8 cellular contexts compared by ENCODE assay signal in genomic region chr2:36355157-36355889, GRCh38. TPM values are rescaled to one million over a fixed set of nuclear protein-coding genes. Genes with fewer than 3 reads are reported as not detected.
DNase-seq lines count a peak whose midpoint lies in the region; ATAC-seq and TF ChIP-seq lines count a peak whose summit lies in the region.

CRIM1 (plus strand) TSS chr2:36355778; CDS start chr2:36356293, 515 bp downstream.

- no peaks in the 10 kb centered on the region for H3K36me3 Mint-ChIP-seq in activated naive CD4-positive, alpha-beta T cell treated with anti-CD3 and anti-CD28 coated beads for 36 hours (ENCODE audit: low read depth)
- no peaks in the 10 kb centered on the region for H3K36me3 Mint-ChIP-seq in nephron progenitor cell (ENCODE audit: low read depth)

- H3K4me1 ChIP-seq in Panc1 (ENCODE audit: control insufficient read depth, insufficient read depth, low read length) (peaks cover 39% of the 10 kb centered on the region), foreskin keratinocyte (peaks cover 18% of the 10 kb centered on the region)

- H3K9me3 ChIP-seq in AG04450 (ENCODE audit: control insufficient read depth, insufficient read depth, low read length) = no peaks in the 10 kb centered on the region; the same call in 1 of the 2 replicates
- H3K9me3 ChIP-seq in Panc1 (ENCODE audit: control insufficient read depth, insufficient read depth, low read depth, low read length) = no peaks in the 10 kb centered on the region

- in situ Hi-C loops in Panc1 (cut with HindIII; ENCODE audit: low pct_unique_long_range_greater_than_20kb, low sequenced_read_pairs) = no loop called here

- ATAC-seq in GM18907 (IDR thresholded peaks at IDR 0.05; ENCODE audit: unreplicated experiment) (peak; percentile 43), HG03097 (IDR thresholded peaks at IDR 0.05; ENCODE audit: low FRiP score, unreplicated experiment) (peak; percentile 44), Panc1 (peak; percentile 80), foreskin keratinocyte (peak; percentile 56)

- H3K4me3 Mint-ChIP-seq in activated naive CD4-positive, alpha-beta T cell treated with anti-CD3 and anti-CD28 coated beads for 36 hours = peak within 1 kb of the TSS; percentile 73
- peak within 1 kb of the TSS; percentile 99 for H3K4me3 Mint-ChIP-seq in nephron progenitor cell

- H3K27ac Mint-ChIP-seq in activated naive CD4-positive, alpha-beta T cell treated with anti-CD3 and anti-CD28 coated beads for 36 hours = no peak within 1 kb of the TSS
- H3K27ac Mint-ChIP-seq in nephron progenitor cell = peak within 1 kb of the TSS; percentile 49

- intact Hi-C loops in Panc1 (cut with micrococcal nuclease; ENCODE audit: unreplicated experiment) = loop anchor here (5.0 to 10.0 kb wide), 3 partner anchors 52 to 481 kb away; no protein-coding TSS in a partner anchor
- intact Hi-C loops in activated naive CD4-positive, alpha-beta T cell treated with anti-CD3 and anti-CD28 coated beads for 36 hours (cut with micrococcal nuclease) = loop anchor here (2.0 to 5.0 kb wide), 3 partner anchors 478 to 967 kb away; partner anchors contain the start of genes PRKD3 and STRN

- TF ChIP-seq CTCF in AG04450 (IDR thresholded peaks at IDR 0.05; ENCODE audit: low read depth, low read length) (no peak), Panc1 (IDR thresholded peaks at IDR 0.05) (no peak), foreskin keratinocyte (conservative IDR thresholded peaks at IDR 0.05) (peak; percentile 1), nephron progenitor cell (IDR thresholded peaks at IDR 0.05) (no peak)

- CTCF ChIA-PET in AG04450 (lab: Charles Lee) = interaction anchor here (0.6 to 2.6 kb wide), 5 partner anchors 15 to 309 kb away, joined by 3 to 10 read pairs (median 4); no protein-coding TSS in a partner anchor
- CTCF ChIA-PET in Panc1 (lab: Charles Lee) = interaction anchor here (0.6 to 0.7 kb wide), 6 partner anchors 13 to 816 kb away, joined by 3 to 11 read pairs (median 7); no protein-coding TSS in a partner anchor
- CTCF ChIA-PET in activated naive CD4-positive, alpha-beta T cell treated with anti-CD3 and anti-CD28 coated beads for 36 hours (lab: Charles Lee) = no interaction called here

- BruUV-seq in Panc1 (replicated peaks; lab: Mats Ljungman, UMichigan) = no TSS peak

- H3K27ac ChIP-seq in AG04450 (ENCODE audit: low read depth, low read length) = peak within 1 kb of the TSS; percentile 77
- peak within 1 kb of the TSS; percentile 98 for H3K27ac ChIP-seq in Panc1 (ENCODE audit: low read length)
- H3K27ac ChIP-seq in foreskin keratinocyte = peak within 1 kb of the TSS; percentile 80
- peak within 1 kb of the TSS; percentile 78 for H3K27ac ChIP-seq in temporal lobe (ENCODE audit: low read depth, low read length)

- peak; percentile 78 for DNase-seq in AG04450 (ENCODE audit: low read depth, low spot score)
- DNase-seq in Panc1 (ENCODE audit: low read depth, low spot score) = no peak
- peak; percentile 52 for DNase-seq in activated naive CD4-positive, alpha-beta T cell treated with anti-CD3 and anti-CD28 coated beads for 36 hours
- peak in 1 of 2 donors; percentile 75 for DNase-seq in foreskin keratinocyte
- DNase-seq in nephron progenitor cell = peak; percentile 87

- no peaks in the 10 kb centered on the region; the same call in 1 of the 2 replicates for H3K36me3 ChIP-seq in Panc1 (ENCODE audit: control insufficient read depth, insufficient read depth, low read length)

- H3K4me1 Mint-ChIP-seq in activated naive CD4-positive, alpha-beta T cell treated with anti-CD3 and anti-CD28 coated beads for 36 hours (ENCODE audit: low read depth) = peaks cover 25% of the 10 kb centered on the region
- peaks cover 48% of the 10 kb centered on the region for H3K4me1 Mint-ChIP-seq in nephron progenitor cell

- H3K9me3 Mint-ChIP-seq in activated naive CD4-positive, alpha-beta T cell treated with anti-CD3 and anti-CD28 coated beads for 36 hours = no peaks in the 10 kb centered on the region
- no peaks in the 10 kb centered on the region for H3K9me3 Mint-ChIP-seq in nephron progenitor cell

- POLR2A ChIA-PET in AG04450 (lab: Yijun Ruan, JAX) = interaction anchor here (0.6 to 3.1 kb wide), 18 partner anchors 13 to 570 kb away, joined by 3 to 13 read pairs (median 4); no protein-coding TSS in a partner anchor
- POLR2A ChIA-PET in Panc1 (lab: Charles Lee) = interaction anchor here (0.6 kb wide), 4 partner anchors 131 to 1200 kb away, joined by 3 to 12 read pairs (median 7); no protein-coding TSS in a partner anchor

- H3K27me3 ChIP-seq in AG04450 (ENCODE audit: control insufficient read depth, insufficient read depth, low read length) (no peaks in the 10 kb centered on the region), Panc1 (ENCODE audit: control insufficient read depth, insufficient read depth, low read length) (no peaks in the 10 kb centered on the region), foreskin keratinocyte (no peaks in the 10 kb centered on the region)

- peak within 1 kb of the TSS; percentile 94 for H3K4me3 ChIP-seq in AG04450 (ENCODE audit: low read depth, low read length)
- H3K4me3 ChIP-seq in Panc1 (ENCODE audit: low read depth in 2 of 2, low read length in 2 of 2) = peak within 1 kb of the TSS; percentile 96 to 99

- peaks cover 34% of the 10 kb centered on the region for H3K27me3 Mint-ChIP-seq in activated naive CD4-positive, alpha-beta T cell treated with anti-CD3 and anti-CD28 coated beads for 36 hours (ENCODE audit: low read depth)
- peaks cover 10% of the 10 kb centered on the region for H3K27me3 Mint-ChIP-seq in nephron progenitor cell (ENCODE audit: low read depth, poor library complexity)

RNA-seq across cellular contexts. Expression of gene CRIM1, which starts in this region (rescaled TPM):
- polyA plus RNA-seq in AG04450 (2011; rRNA removed) (142 and 168 TPM in 2 replicates), foreskin keratinocyte (11.7 and 19.3 TPM in 2 replicates)
- polyA minus RNA-seq in AG04450 (2011; rRNA and poly(A)+ RNA removed) = 532 and 827 TPM in 2 replicates
- total RNA-seq in Panc1 (2021; ENCODE audit: unreplicated experiment) (290 TPM), foreskin keratinocyte (76.8 and 99.4 TPM in 2 replicates), temporal lobe (52.1 TPM)
- 285 TPM for polyA plus RNA-seq in Panc1 (2012; ENCODE audit: insufficient read length)
- 1 to 10 TPM; 3.1 to 3.3 TPM for total RNA-seq in activated naive CD4-positive, alpha-beta T cell treated with anti-CD3 and anti-CD28 coated beads for 36 hours

Comparison
In these comparisons a context has a peak if more than half of its experiments do, and no peak if none do; other contexts are left out.
1. RNA of gene CRIM1 (total RNA-seq): 290 TPM in Panc1 (single experiment), 76.8 to 99.4 TPM in foreskin keratinocyte and 52.1 TPM in temporal lobe (single experiment); 3.1 to 3.3 TPM in activated naive CD4-positive, alpha-beta T cell treated with anti-CD3 and anti-CD28 coated beads for 36 hours; every median in the first group is over 10 times any median in the second.
2. Peak in every context shown above with its lines, with median percentiles within 50 percentile points of each other: H3K27ac ChIP-seq and ATAC-seq.